8 cellular contexts compared by ENCODE assay signal in the genomic region with DNA sequence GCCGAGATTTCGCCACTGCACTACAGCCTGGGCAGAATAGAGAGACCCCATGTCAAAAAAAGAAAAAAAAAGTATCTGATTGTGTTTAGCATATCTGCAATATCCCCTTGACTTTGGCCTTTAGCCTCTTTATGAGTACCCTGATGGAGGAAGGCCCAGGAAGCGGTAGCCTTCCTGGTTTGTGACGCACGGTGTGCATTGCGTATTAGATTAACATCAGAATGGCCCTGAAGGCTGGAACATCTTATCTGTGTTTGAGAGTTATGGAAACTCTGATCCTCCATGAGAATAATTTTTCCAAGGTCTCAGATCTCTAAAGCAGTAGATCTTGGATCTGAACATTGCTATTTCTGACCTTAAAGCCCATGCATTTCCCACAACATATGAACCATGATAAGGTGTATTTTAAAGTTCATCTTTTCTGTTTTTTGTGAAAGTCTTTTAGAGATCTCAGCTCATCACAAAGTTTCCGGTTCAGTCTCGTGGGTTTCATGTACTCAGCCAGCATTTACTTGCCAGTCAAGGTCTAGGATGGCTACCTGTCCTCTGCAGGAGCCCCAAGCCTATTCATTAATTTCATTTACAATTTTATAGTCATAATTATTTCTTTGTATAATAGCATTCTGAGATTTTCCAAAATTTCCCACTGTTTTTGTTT. TPM values are rescaled to one million over a fixed set of nuclear protein-coding genes. Genes with fewer than 3 reads are reported as not detected.
A peak's percentile ranks its signal among the peaks of the same experiment; 100 is the strongest.
DNase-seq lines count a peak whose midpoint lies in the region; ATAC-seq and TF ChIP-seq lines count a peak whose summit lies in the region.

No MANE protein-coding gene starts in this region.

- no peak for TF ChIP-seq POLR2A in NB4 (IDR thresholded peaks at IDR 0.05; ENCODE audit: extremely low read depth, insufficient read length)

- H3K4me3 Mint-ChIP-seq in CD8-positive, alpha-beta T cell = peak overlapping the region; percentile 86

- CTCF ChIA-PET in CD8-positive, alpha-beta T cell (lab: Charles Lee) = interaction anchor here (0.7 to 12.6 kb wide), 12 partner anchors 7 to 229 kb away, joined by 3 to 200 read pairs (median 4); partner anchors contain the start of gene RDX

- POLR2A ChIA-PET in CD8-positive, alpha-beta T cell (lab: Charles Lee) = interaction anchor here (0.8 to 1.4 kb wide), 6 partner anchors 14 to 1111 kb away, joined by 3 to 7 read pairs (median 3); partner anchors contain the start of gene LAYN

- H3K27ac ChIP-seq in CD8-positive, alpha-beta T cell (ENCODE audit: low read depth, low read length) = peak overlapping the region; percentile 72
- H3K27ac ChIP-seq in dorsolateral prefrontal cortex (peak overlapping the region; percentile 67 to 98 (median 93)), neutrophil (no peak overlapping the region)

- no peak for TF ChIP-seq CTCF in CD8-positive, alpha-beta T cell (IDR thresholded peaks at IDR 0.05)
- TF ChIP-seq CTCF in NB4 (IDR thresholded peaks at IDR 0.05; ENCODE audit: low read depth, low read length) (no peak), dorsolateral prefrontal cortex (IDR thresholded peaks at IDR 0.05 in 54 of 56, conservative IDR thresholded peaks at IDR 0.05 in 2 of 56; ENCODE audit: low read depth in 1 of 56, partially characterized antibody in 56 of 56) (peak in 1 of 56 donors; percentile 1), neutrophil (IDR thresholded peaks at IDR 0.05) (no peak)

- H3K36me3 Mint-ChIP-seq in CD8-positive, alpha-beta T cell = peaks cover 7% of the 10 kb centered on the region

- peak in 2 of 7 experiments; percentile 12 to 23 for DNase-seq in CD8-positive, alpha-beta T cell
- DNase-seq in NB4 (ENCODE audit: low read depth) (peak; percentile 35), dorsolateral prefrontal cortex (no peak), medulla oblongata (ENCODE audit: extremely low spot score) (no peak), iPS-NIHi11 (ENCODE audit: low spot score) (no peak), NCI-H2227 (lab: John Stamatoyannopoulos, UW; ENCODE audit: unreplicated experiment) (no peak)
- DNase-seq in effector CD4-positive, alpha-beta T cell = no peak

- H3K27me3 ChIP-seq in CD8-positive, alpha-beta T cell (ENCODE audit: insufficient read depth, low read length) = no peaks in the 10 kb centered on the region
- H3K27me3 ChIP-seq in dorsolateral prefrontal cortex (no peaks in the 10 kb centered on the region), neutrophil (peaks cover 18% of the 10 kb centered on the region)

- no peaks in the 10 kb centered on the region for H3K27me3 Mint-ChIP-seq in CD8-positive, alpha-beta T cell (ENCODE audit: low read depth)

- H3K4me1 Mint-ChIP-seq in CD8-positive, alpha-beta T cell (ENCODE audit: low read depth) = peaks cover 44% of the 10 kb centered on the region

- no peaks in the 10 kb centered on the region for H3K9me3 ChIP-seq in CD8-positive, alpha-beta T cell (ENCODE audit: low read length)
- H3K9me3 ChIP-seq in neutrophil = no peaks in the 10 kb centered on the region

- ATAC-seq in CD8-positive, alpha-beta T cell = peak; percentile 15

- peaks cover 37% of the 10 kb centered on the region for H3K4me1 ChIP-seq in CD8-positive, alpha-beta T cell (ENCODE audit: insufficient read depth, low read length)
- H3K4me1 ChIP-seq in neutrophil (ENCODE audit: control insufficient read depth in 1 of 2, insufficient read depth in 1 of 2, low read depth in 1 of 2, low read length in 1 of 2) = peaks cover 15 to 18% of the 10 kb centered on the region in 2 experiments

- no peaks in the 10 kb centered on the region for H3K36me3 ChIP-seq in CD8-positive, alpha-beta T cell (ENCODE audit: insufficient read depth, low read length)
- no peaks in the 10 kb centered on the region for H3K36me3 ChIP-seq in neutrophil

- peak overlapping the region; percentile 91 for H3K27ac Mint-ChIP-seq in CD8-positive, alpha-beta T cell

- peak overlapping the region; percentile 82 for H3K4me3 ChIP-seq in CD8-positive, alpha-beta T cell (ENCODE audit: low read depth, low read length)
- H3K4me3 ChIP-seq in NB4 (ENCODE audit: low read depth, low read length) (peak overlapping the region; percentile 39), dorsolateral prefrontal cortex (peak overlapping the region; percentile 69 to 97 (median 88)), neutrophil (ENCODE audit: low read depth in 1 of 2, low read length in 1 of 2) (peak overlapping the region; percentile 65 to 72)

- H3K9me3 Mint-ChIP-seq in CD8-positive, alpha-beta T cell = no peaks in the 10 kb centered on the region

- intact Hi-C loops in CD8-positive, alpha-beta T cell (cut with DNase I, micrococcal nuclease) = loop anchor here (2.0 to 5.0 kb wide), 4 partner anchors 132 to 1498 kb away; partner anchors contain the start of genes PPP2R1B (in 1 of the 2), RDX (in 1 of the 2) and SIK2 (in 1 of the 2)
- intact Hi-C loops in dorsolateral prefrontal cortex (cut with DNase I) = loop anchor here in 1 of 2 donors (2.0 to 10.0 kb wide), 2 partner anchors 54 to 134 kb away; no protein-coding TSS in a partner anchor

RNA-seq across cellular contexts. Expression of gene FDX1, which starts 0.7 kb away (rescaled TPM):
- total RNA-seq in CD8-positive, alpha-beta T cell = 10 to 100 TPM; 11.7 to 12.5 TPM
- total RNA-seq in dorsolateral prefrontal cortex = 10 to 100 TPM in 73 of 120 experiments, 1 to 10 TPM in 47; 7.2 to 13.9 (median 10.5) TPM
